Comparison of ENCODE assay signal across 1 cellular context in genomic region chr3:42732196-42732828, GRCh38.
TF ChIP-seq lines count a peak whose summit lies in the region.

No MANE protein-coding gene starts in this region.

TF ChIP-seq in HepG2, 621 proteins besides CTCF, POLR2A, EP300 and RAD21 (continued from another document and continues in another):
- TF ChIP-seq FOXP1 (IDR thresholded peaks at IDR 0.05) (peak; percentile 59; the same call in 1 of the 2 replicates), FOXP1 (CRISPR knock-in tag; IDR thresholded peaks at IDR 0.05) (peak; percentile 65; the same call in 1 of the 2 replicates), ZNF292 (CRISPR knock-in tag; IDR thresholded peaks at IDR 0.05; ENCODE audit: borderline replicate concordance, low read depth) (peak; percentile 58; the same call in 1 of the 2 replicates), ATF2 (CRISPR knock-in tag; IDR thresholded peaks at IDR 0.05) (peak; percentile 78; the same call in 1 of the 2 replicates), SNAI1 (CRISPR knock-in tag; IDR thresholded peaks at IDR 0.05; ENCODE audit: borderline replicate concordance) (peak; percentile 12; the same call in 1 of the 2 replicates), AKAP8 (CRISPR knock-in tag; IDR thresholded peaks at IDR 0.05) (0 out of 2 replicates have a peak, but pooled peaks have one; percentile 71), ZNF569 (CRISPR knock-in tag; IDR thresholded peaks at IDR 0.05; ENCODE audit: borderline replicate concordance) (no peak), ZNF792 (CRISPR knock-in tag; IDR thresholded peaks at IDR 0.05) (peak; percentile 29; the same call in 1 of the 2 replicates), ZMYM3 (CRISPR knock-in tag; IDR thresholded peaks at IDR 0.05) (peak; percentile 34; the same call in 1 of the 2 replicates), MLX (CRISPR knock-in tag; IDR thresholded peaks at IDR 0.05) (peak; percentile 40; the same call in 1 of the 2 replicates), ZNF138 (CRISPR knock-in tag; IDR thresholded peaks at IDR 0.05; ENCODE audit: low read depth) (0 out of 2 replicates have a peak, but pooled peaks have one; percentile 54), THRA (CRISPR knock-in tag; IDR thresholded peaks at IDR 0.05; ENCODE audit: borderline replicate concordance) (peak; percentile 98), ZNF788 (CRISPR knock-in tag; IDR thresholded peaks at IDR 0.05; ENCODE audit: borderline replicate concordance) (peak; percentile 58; the same call in 1 of the 2 replicates), ZBTB43 (CRISPR knock-in tag; conservative IDR thresholded peaks at IDR 0.05) (0 out of 2 replicates have a peak, but pooled peaks have one; percentile 21), CBFB (CRISPR knock-in tag; IDR thresholded peaks at IDR 0.05) (0 out of 2 replicates have a peak, but pooled peaks have one; percentile 28), MIER2 (CRISPR knock-in tag; IDR thresholded peaks at IDR 0.05) (peak; percentile 85), MAX (IDR thresholded peaks at IDR 0.05) (peak; percentile 73), MTF1 (CRISPR knock-in tag; IDR thresholded peaks at IDR 0.05) (no peak), AKNA (CRISPR knock-in tag; IDR thresholded peaks at IDR 0.05; ENCODE audit: borderline replicate concordance) (no peak), ZBTB7B (CRISPR knock-in tag; IDR thresholded peaks at IDR 0.05) (peak; percentile 88), RFXAP (CRISPR knock-in tag; IDR thresholded peaks at IDR 0.05; ENCODE audit: borderline replicate concordance) (peak; percentile 85; the same call in 1 of the 2 replicates), ZNF552 (CRISPR knock-in tag; IDR thresholded peaks at IDR 0.05; ENCODE audit: borderline replicate concordance) (no peak), EEA1 (CRISPR knock-in tag; IDR thresholded peaks at IDR 0.05; ENCODE audit: borderline replicate concordance) (no peak), MTA1 (CRISPR knock-in tag; IDR thresholded peaks at IDR 0.05; ENCODE audit: borderline replicate concordance) (peak; percentile 61), MED13 (CRISPR knock-in tag; IDR thresholded peaks at IDR 0.05) (0 out of 2 replicates have a peak, but pooled peaks have one; percentile 71), ASH2L (IDR thresholded peaks at IDR 0.05; ENCODE audit: insufficient read length, low read depth, low read length) (peak; percentile 96), ZNF24 (IDR thresholded peaks at IDR 0.05) (no peak), ZNF574 (CRISPR knock-in tag; IDR thresholded peaks at IDR 0.05) (peak; percentile 73), RXRA (CRISPR knock-in tag; IDR thresholded peaks at IDR 0.05) (peak; percentile 99), ZFP91 (CRISPR knock-in tag; IDR thresholded peaks at IDR 0.05; ENCODE audit: borderline replicate concordance) (peak; percentile 56; the same call in 1 of the 2 replicates), SOX13 (IDR thresholded peaks at IDR 0.05) (peak; percentile 78), SOX13 (CRISPR knock-in tag; conservative IDR thresholded peaks at IDR 0.05 in 1 of 2, IDR thresholded peaks at IDR 0.05 in 1 of 2) (peak in 1 of 2 experiments; percentile 97; a peak in 2 of 4 replicates), ARID5B (CRISPR knock-in tag; IDR thresholded peaks at IDR 0.05) (peak; percentile 81), ZBTB4 (CRISPR knock-in tag; IDR thresholded peaks at IDR 0.05; ENCODE audit: borderline replicate concordance) (no peak)
